16 cellular contexts compared by ENCODE assay signal in genomic region chr10:84173543-84173942, GRCh38. TPM values are rescaled to one million over a fixed set of nuclear protein-coding genes. Genes with fewer than 3 reads are reported as not detected.
DNase-seq lines count a peak whose midpoint lies in the region; ATAC-seq and TF ChIP-seq lines count a peak whose summit lies in the region.
"Had no signal": no experiment of that assay in that cellular context is flagged by ENCODE, and none has a peak within 500 bp of the region (broad histone marks: within the 10 kb centered on the region; RNA-seq: fewer than 3 reads in every experiment).

Gene GPR15LG, plus strand, starts transcription at chr10:84173801. Its CDS starts 51 bp downstream, at chr10:84173852.

- H3K9me3 ChIP-seq in OCI-LY7 (ENCODE audit: low read length), result no peaks in the 10 kb centered on the region
- no peaks in the 10 kb centered on the region for H3K9me3 ChIP-seq in neural progenitor cell (ENCODE audit: low read depth)
- H3K9me3 ChIP-seq in spleen, result no peaks in the 10 kb centered on the region

- intact Hi-C loops in OCI-LY7 (cut with micrococcal nuclease; ENCODE audit: unreplicated experiment) (no loop called here), spleen (cut with DNase I; ENCODE audit: low total_unique reads) (no loop called here)

- H3K4me1 Mint-ChIP-seq in neural progenitor cell, result peaks cover 6% of the 10 kb centered on the region

- no peak within 1 kb of the TSS for H3K4me3 Mint-ChIP-seq in neural progenitor cell
- H3K4me3 Mint-ChIP-seq: CD4-positive, CD25-positive, alpha-beta regulatory T cell had no signal

- H3K27ac ChIP-seq in OCI-LY7 (ENCODE audit: low read depth, low read length, poor library complexity, severe bottlenecking), result peak within 1 kb of the TSS; percentile 32
- no peak within 1 kb of the TSS for H3K27ac ChIP-seq in neural progenitor cell
- H3K27ac ChIP-seq in spleen, result peak within 1 kb of the TSS in 3 of 8 donors; percentile 26 to 65 (median 34)

- CTCF ChIA-PET in OCI-LY7 (lab: Charles Lee; ENCODE audit: unreplicated experiment), result no interaction called here

- no peaks in the 10 kb centered on the region for H3K27me3 ChIP-seq in neural progenitor cell
- no peaks in the 10 kb centered on the region for H3K27me3 ChIP-seq in spleen (replicated peaks in 1 of 7)

- no peaks in the 10 kb centered on the region for H3K36me3 ChIP-seq in OCI-LY7 (ENCODE audit: insufficient read depth, low read length)
- no peaks in the 10 kb centered on the region for H3K36me3 ChIP-seq in neural progenitor cell
- no peaks in the 10 kb centered on the region for H3K36me3 ChIP-seq in spleen

- DNase-seq in OCI-LY7 (ENCODE audit: low spot score), result no peak
- DNase-seq in neural progenitor cell (ENCODE audit: low spot score), result no peak
- no peak for DNase-seq in stimulated activated CD4-positive, alpha-beta T cell treated with anti-CD3 and anti-CD28 coated beads, Interleukin-15, amount 100 ng/mL, for 24 hours
- DNase-seq in spleen, result no peak
- DNase-seq in cerebellar nuclear complex (lab: John Stamatoyannopoulos, UW), result no peak
- no peak for DNase-seq in OCI-M2 (lab: John Stamatoyannopoulos, UW; ENCODE audit: unreplicated experiment)
- DNase-seq: caudate nucleus; CD4-positive, CD25-positive, alpha-beta regulatory T cell; left cardiac atrium; NCI-H2081 treated with DMSO at 0.1 percent for 48 hours; retina had no signal

- H3K36me3 Mint-ChIP-seq in neural progenitor cell, result no peaks in the 10 kb centered on the region
- H3K36me3 Mint-ChIP-seq: CD4-positive, CD25-positive, alpha-beta regulatory T cell had no signal

- TF ChIP-seq POLR2A in spleen (IDR thresholded peaks at IDR 0.05), result no peak

- H3K79me2 ChIP-seq in OCI-LY7 (ENCODE audit: insufficient read depth, low read depth, low read length) (no peaks in the 10 kb centered on the region), neural progenitor cell (ENCODE audit: low read depth) (no peaks in the 10 kb centered on the region)

- H3K9ac ChIP-seq in neural progenitor cell, result no peak within 1 kb of the TSS

- H3F3A ChIP-seq in neural progenitor cell (ENCODE audit: low read depth), result no peaks in the 10 kb centered on the region

- 65 to 82% (median 76%) methylated on average over 2 of the region's 2 CpGs for WGBS in spleen, 5 donors

- peaks cover 2% of the 10 kb centered on the region for H3K27me3 Mint-ChIP-seq in neural progenitor cell (ENCODE audit: insufficient read depth, low read depth)
- H3K27me3 Mint-ChIP-seq: CD4-positive, CD25-positive, alpha-beta regulatory T cell had no signal

- H3K4me3 ChIP-seq in OCI-LY7 (ENCODE audit: low read depth, low read length, poor library complexity, severe bottlenecking) (no peak within 1 kb of the TSS), neural progenitor cell (no peak within 1 kb of the TSS), spleen (no peak within 1 kb of the TSS)
- H3K4me3 ChIP-seq: K562 had no signal

- no peak for TF ChIP-seq CTCF in OCI-LY7 (conservative IDR thresholded peaks at IDR 0.05; ENCODE audit: low read length)
- TF ChIP-seq CTCF in neural progenitor cell (IDR thresholded peaks at IDR 0.05), result no peak
- no peak for TF ChIP-seq CTCF in spleen (IDR thresholded peaks at IDR 0.05 in 8 of 11, conservative IDR thresholded peaks at IDR 0.05 in 3 of 11)

- BruUV-seq in OCI-LY7 (replicated peaks; lab: Mats Ljungman, UMichigan), result no TSS peak

- no peaks in the 10 kb centered on the region for H3K9me3 Mint-ChIP-seq in neural progenitor cell

- H3K9me2 ChIP-seq in OCI-LY7 (ENCODE audit: insufficient read depth, low read length), result no peaks in the 10 kb centered on the region

- ATAC-seq in GM18907 (IDR thresholded peaks at IDR 0.05; ENCODE audit: unreplicated experiment) (peak; percentile 64), GM21786 (IDR thresholded peaks at IDR 0.05; ENCODE audit: unreplicated experiment) (peak; percentile 45)
- ATAC-seq: K562, left cardiac atrium had no signal

- H2AFZ ChIP-seq in OCI-LY7 (ENCODE audit: low read length), result peak within 1 kb of the TSS; percentile 88; the same call in 1 of the 2 replicates
- H2AFZ ChIP-seq in neural progenitor cell (replicated peaks), result no peak within 1 kb of the TSS

- POLR2A ChIA-PET in OCI-LY7 (lab: Charles Lee), result no interaction called here

- H3K27ac Mint-ChIP-seq in neural progenitor cell, result peak within 1 kb of the TSS; percentile 63

- peaks cover 28% of the 10 kb centered on the region for H3K4me1 ChIP-seq in OCI-LY7 (ENCODE audit: insufficient read depth, low read length, poor library complexity, severe bottlenecking)
- no peaks in the 10 kb centered on the region for H3K4me1 ChIP-seq in neural progenitor cell
- H3K4me1 ChIP-seq in spleen, result peaks cover 0 to 28% (median 15%) of the 10 kb centered on the region in 6 donors

- H4K20me1 ChIP-seq in OCI-LY7 (ENCODE audit: insufficient read depth, low read length) (no peaks in the 10 kb centered on the region), neural progenitor cell (ENCODE audit: low read depth) (no peaks in the 10 kb centered on the region)

- H3K4me2 ChIP-seq in OCI-LY7 (ENCODE audit: low read length) (0 out of 2 replicates have a peak within 1 kb of the TSS, but pooled peaks have one; percentile 20), neural progenitor cell (no peak within 1 kb of the TSS)

RNA-seq across cellular contexts. Expression of gene GPR15LG, which starts in this region (rescaled TPM):
- not detected in 2 replicates for total RNA-seq in OCI-LY7 (2014; rRNA removed; shearing (Covaris generic))
- total RNA-seq in OCI-LY7 (2022) (not detected in 2 replicates), neural progenitor cell (ENCODE audit: low replicate concordance) (not detected in 2 replicates), spleen (not detected)
- polyA plus RNA-seq in spleen, result under 1 TPM in 1 of 3 donors, not detected in 2; 0.16 TPM
- total RNA-seq: CD4-positive, CD25-positive, alpha-beta regulatory T cell; fibroblast of villous mesenchyme; left cardiac atrium; RPMI7951 had no signal
- polyA plus RNA-seq: CD4-positive, CD25-positive, alpha-beta regulatory T cell; K562 had no signal
